In the genomic region with DNA sequence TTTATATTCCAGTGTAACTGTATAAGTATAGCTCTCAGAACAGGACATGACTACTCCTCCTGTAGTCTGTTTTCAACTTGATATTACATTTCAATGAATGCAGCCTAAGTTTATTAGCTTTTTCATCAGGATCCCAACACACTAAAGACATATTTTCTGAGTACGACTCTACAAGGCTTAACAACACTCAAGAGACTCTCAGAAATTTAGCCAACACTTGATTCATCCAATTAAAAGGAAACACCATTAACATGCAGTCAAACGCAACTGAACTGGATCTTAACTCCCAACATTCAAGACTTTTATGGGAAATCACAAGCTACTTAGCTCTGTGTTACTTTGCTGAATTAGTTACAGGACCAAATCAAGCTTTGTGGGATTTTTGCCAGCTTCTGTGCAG, we compare ENCODE assay signal across 18 cellular contexts.
"Had no signal": no experiment of that assay in that cellular context is flagged by ENCODE, and none has a peak within 500 bp of the region (broad histone marks: within the 10 kb centered on the region; RNA-seq: fewer than 3 reads in every experiment).

No MANE protein-coding gene starts in this region.

- H3K27ac ChIP-seq: hepatocyte, sigmoid colon had no signal

- H3K4me3 ChIP-seq: hepatocyte, sigmoid colon, skin epidermis had no signal

- H3K4me2 ChIP-seq: hepatocyte had no signal

- DNase-seq: cortex of kidney; effector memory CD4-positive, alpha-beta T cell; foreskin melanocyte; head of caudate nucleus; kidney; left cardiac atrium; left ventricle myocardium superior; naive thymus-derived CD4-positive, alpha-beta T cell; nephron progenitor cell; posterior cingulate gyrus; sigmoid colon; stimulated activated CD4-positive, alpha-beta T cell treated with anti-CD3 and anti-CD28 coated beads, Interleukin-12 subunit alpha, Interleukin-12 subunit beta, amount 100 ng/mL, for 4 hours; stimulated activated naive CD4-positive, alpha-beta T cell had no signal

- H3K27me3 ChIP-seq: hepatocyte, sigmoid colon had no signal

- FAIRE-seq: endometrium, kidney, urothelium cell line had no signal

- H3K9me3 ChIP-seq: sigmoid colon had no signal

- ATAC-seq: esophagus mucosa; left cardiac atrium; left ventricle myocardium superior; naive thymus-derived CD4-positive, alpha-beta T cell had no signal

- H3K4me1 ChIP-seq: sigmoid colon had no signal

- H3K79me2 ChIP-seq: hepatocyte had no signal

- H3K36me3 ChIP-seq: sigmoid colon had no signal

- H2AFZ ChIP-seq: hepatocyte had no signal
